In genomic region chr17:64339516-64340475, GRCh38 we compare ENCODE assay signal across 25 cellular contexts. TPM values are rescaled to one million over a fixed set of nuclear protein-coding genes. Genes with fewer than 3 reads are reported as not detected.
A peak's percentile ranks its signal among the peaks of the same experiment; 100 is the strongest.
DNase-seq lines count a peak whose midpoint lies in the region; ATAC-seq and TF ChIP-seq lines count a peak whose summit lies in the region.
"Had no signal": no experiment of that assay in that cellular context is flagged by ENCODE, and none has a peak within 500 bp of the region (broad histone marks: within the 10 kb centered on the region; RNA-seq: fewer than 3 reads in every experiment).

No MANE protein-coding gene starts in this region.

- H3K4me1 Mint-ChIP-seq in neural progenitor cell = peaks cover 16% of the 10 kb centered on the region

- no peak overlapping the region for H3K4me3 ChIP-seq in left ventricle myocardium inferior
- H3K4me3 ChIP-seq in heart right ventricle = no peak overlapping the region
- no peak overlapping the region for H3K4me3 ChIP-seq in esophagus squamous epithelium
- no peak overlapping the region for H3K4me3 ChIP-seq in neural progenitor cell
- H3K4me3 ChIP-seq in vagina = no peak overlapping the region
- H3K4me3 ChIP-seq in body of pancreas = no peak overlapping the region
- H3K4me3 ChIP-seq: BLaER1, cardiac muscle cell had no signal

- no peak overlapping the region for H3K4me3 Mint-ChIP-seq in neural progenitor cell
- H3K4me3 Mint-ChIP-seq: activated T-cell treated with anti-CD3 and anti-CD28 coated beads, Interleukin-2, amount 50 U/mL, for 24 hours; naive B cell; stimulated activated naive CD8-positive, alpha-beta T cell treated with anti-CD3 and anti-CD28 coated beads, Interleukin-15, amount 100 ng/mL, for 72 hours; T-helper 17 cell; type B pancreatic cell had no signal

- peaks cover 22% of the 10 kb centered on the region for H3K27me3 Mint-ChIP-seq in neural progenitor cell (ENCODE audit: insufficient read depth, low read depth)
- H3K27me3 Mint-ChIP-seq: activated T-cell treated with anti-CD3 and anti-CD28 coated beads, Interleukin-2, amount 50 U/mL, for 24 hours; naive B cell; stimulated activated naive CD8-positive, alpha-beta T cell treated with anti-CD3 and anti-CD28 coated beads, Interleukin-15, amount 100 ng/mL, for 72 hours; T-helper 17 cell had no signal

- no peaks in the 10 kb centered on the region for H3K79me2 ChIP-seq in neural progenitor cell (ENCODE audit: low read depth)

- no peak overlapping the region for H3K27ac Mint-ChIP-seq in neural progenitor cell
- H3K27ac Mint-ChIP-seq: T-helper 17 cell, type B pancreatic cell had no signal

- 80 to 85% methylated on average over 10 of the region's 10 CpGs for WGBS in heart right ventricle, 2 donors
- WGBS in esophagus squamous epithelium, 2 donors = 71 to 74% methylated on average over 8 to 10 of the region's 10 CpGs
- 82 to 83% methylated on average over 10 of the region's 10 CpGs for WGBS in body of pancreas, 2 donors

- ATAC-seq in heart right ventricle = no peak
- no peak for ATAC-seq in GM21526 (IDR thresholded peaks at IDR 0.05; ENCODE audit: low FRiP score, unreplicated experiment)
- ATAC-seq in body of pancreas = no peak
- ATAC-seq: stimulated activated naive CD8-positive, alpha-beta T cell treated with anti-CD3 and anti-CD28 coated beads, Interleukin-15, amount 100 ng/mL, for 72 hours; T-helper 17 cell had no signal

- TF ChIP-seq CTCF in left ventricle myocardium inferior (IDR thresholded peaks at IDR 0.05; ENCODE audit: borderline replicate concordance) (no peak), heart right ventricle (IDR thresholded peaks at IDR 0.05) (no peak), esophagus squamous epithelium (IDR thresholded peaks at IDR 0.05) (no peak), neural progenitor cell (IDR thresholded peaks at IDR 0.05) (no peak), vagina (IDR thresholded peaks at IDR 0.05) (no peak), body of pancreas (IDR thresholded peaks at IDR 0.05) (no peak)

- no peaks in the 10 kb centered on the region for H4K20me1 ChIP-seq in neural progenitor cell (ENCODE audit: low read depth)
- H4K20me1 ChIP-seq: BLaER1 had no signal

- TF ChIP-seq POLR2A in esophagus squamous epithelium (IDR thresholded peaks at IDR 0.05) (no peak), vagina (IDR thresholded peaks at IDR 0.05) (no peak), body of pancreas (IDR thresholded peaks at IDR 0.05) (no peak)

- no peak overlapping the region for H3K9ac ChIP-seq in neural progenitor cell
- H3K9ac ChIP-seq: BLaER1 had no signal

- H3K27ac ChIP-seq in left ventricle myocardium inferior (replicated peaks) (peak overlapping the region; percentile 84), heart right ventricle (peak overlapping the region in 5 of 10 donors; percentile 15 to 95 (median 47)), esophagus squamous epithelium (peak overlapping the region in 3 of 4 donors; percentile 6 to 47 (median 29)), neural progenitor cell (no peak overlapping the region), vagina (peak overlapping the region; percentile 31), body of pancreas (no peak overlapping the region)
- H3K27ac ChIP-seq: BLaER1, cardiac muscle cell had no signal

- H3K36me3 Mint-ChIP-seq in neural progenitor cell = no peaks in the 10 kb centered on the region
- H3K36me3 Mint-ChIP-seq: type B pancreatic cell had no signal

- DNase-seq in left ventricle myocardium inferior = no peak
- no peak for DNase-seq in heart right ventricle
- DNase-seq in esophagus squamous epithelium (lab: John Stamatoyannopoulos, UW) = no peak
- DNase-seq in neural progenitor cell (ENCODE audit: low spot score) = no peak
- no peak for DNase-seq in vagina (ENCODE audit: extremely low spot score in 2 of 2)
- no peak for DNase-seq in NCI-H446 (lab: John Stamatoyannopoulos, UW)
- no peak for DNase-seq in body of pancreas
- DNase-seq: activated CD4-positive, alpha-beta T cell treated with anti-CD3 and anti-CD28 coated beads for 48 hours; activated naive CD4-positive, alpha-beta T cell; activated T-cell treated with anti-CD3 and anti-CD28 coated beads, Interleukin-2, amount 50 U/mL, for 24 hours; amygdala; glutamatergic neuron; KBM-7; naive B cell; NCI-H1694; NCI-H524; NK-92 treated with Interleukin-12 subunit alpha and Interleukin-12 subunit beta, amount 100 ng/mL, for 24 hours; right cardiac atrium; stimulated activated naive CD8-positive, alpha-beta T cell treated with anti-CD3 and anti-CD28 coated beads, Interleukin-15, amount 100 ng/mL, for 72 hours; T-helper 17 cell had no signal

- H3K9me3 ChIP-seq in left ventricle myocardium inferior (replicated peaks) (no peaks in the 10 kb centered on the region), heart right ventricle (no peaks in the 10 kb centered on the region), esophagus squamous epithelium (no peaks in the 10 kb centered on the region), neural progenitor cell (ENCODE audit: low read depth) (no peaks in the 10 kb centered on the region), vagina (no peaks in the 10 kb centered on the region), body of pancreas (no peaks in the 10 kb centered on the region)
- H3K9me3 ChIP-seq: BLaER1 had no signal

- H3K4me1 ChIP-seq in left ventricle myocardium inferior (peaks cover 100% of the 10 kb centered on the region), heart right ventricle (peaks cover 6 to 98% (median 55%) of the 10 kb centered on the region in 9 donors), esophagus squamous epithelium (peaks cover 15 to 53% (median 33%) of the 10 kb centered on the region in 3 donors), neural progenitor cell (peaks cover 19% of the 10 kb centered on the region), vagina (peaks cover 62% of the 10 kb centered on the region), body of pancreas (peaks cover 17% of the 10 kb centered on the region)

- peaks cover 17% of the 10 kb centered on the region for H3F3A ChIP-seq in neural progenitor cell (ENCODE audit: low read depth)

- H3K27me3 ChIP-seq in left ventricle myocardium inferior (ENCODE audit: low read depth) (no peaks in the 10 kb centered on the region), heart right ventricle (no peaks in the 10 kb centered on the region), esophagus squamous epithelium (no peaks in the 10 kb centered on the region), neural progenitor cell (no peaks in the 10 kb centered on the region), vagina (no peaks in the 10 kb centered on the region), body of pancreas (no peaks in the 10 kb centered on the region)
- H3K27me3 ChIP-seq: BLaER1, cardiac muscle cell had no signal

- H3K4me2 ChIP-seq in neural progenitor cell = no peak overlapping the region
- H3K4me2 ChIP-seq: BLaER1 had no signal

- peak overlapping the region; percentile 12 for H2AFZ ChIP-seq in neural progenitor cell (replicated peaks)

- intact Hi-C loops in left ventricle myocardium inferior (cut with micrococcal nuclease) (no loop called here), heart right ventricle (cut with DNase I) (loop anchor here in 1 of 10 donors (10.0 kb wide), 1 partner anchor 55 kb away; the partner anchor contains the start of gene PECAM1), esophagus squamous epithelium (cut with DNase I) (no loop called here), vagina (cut with DNase I) (no loop called here), body of pancreas (cut with DNase I) (no loop called here)

- no peaks in the 10 kb centered on the region for H3K9me3 Mint-ChIP-seq in neural progenitor cell
- H3K9me3 Mint-ChIP-seq: activated T-cell treated with anti-CD3 and anti-CD28 coated beads, Interleukin-2, amount 50 U/mL, for 24 hours; naive B cell; stimulated activated naive CD8-positive, alpha-beta T cell treated with anti-CD3 and anti-CD28 coated beads, Interleukin-15, amount 100 ng/mL, for 72 hours; type B pancreatic cell had no signal

- H3K36me3 ChIP-seq in left ventricle myocardium inferior (peaks cover 29% of the 10 kb centered on the region), heart right ventricle (peaks cover 0 to 77% (median 0%) of the 10 kb centered on the region in 9 donors), esophagus squamous epithelium (peaks cover 0 to 7% (median 0%) of the 10 kb centered on the region in 3 donors), neural progenitor cell (no peaks in the 10 kb centered on the region), vagina (no peaks in the 10 kb centered on the region), body of pancreas (replicated peaks in 1 of 2; ENCODE audit: insufficient read depth in 1 of 2, low read depth in 2 of 2) (no peaks in the 10 kb centered on the region)
- H3K36me3 ChIP-seq: BLaER1, cardiac muscle cell had no signal

RNA-seq across cellular contexts. Expression of gene PECAM1, which starts 50.9 kb away (rescaled TPM):
- total RNA-seq in left ventricle myocardium inferior = 106 TPM
- total RNA-seq in heart right ventricle = 100 to 1,000 TPM in 5 of 10 donors, 10 to 100 TPM in 5; 70.3 to 187 (median 105) TPM
- 10 to 100 TPM; 31.7 to 66.5 TPM for polyA plus RNA-seq in heart right ventricle
- 10 to 100 TPM in 3 of 4 donors, 1 to 10 TPM in 1; 9.4 to 71.4 (median 34.3) TPM for total RNA-seq in esophagus squamous epithelium
- total RNA-seq in neural progenitor cell (ENCODE audit: low replicate concordance) = not detected in 2 replicates
- 94.0 TPM for total RNA-seq in vagina
- total RNA-seq in body of pancreas = 10 to 100 TPM; 12.5 to 45.4 TPM
- total RNA-seq: osteocyte had no signal
- polyA plus RNA-seq: cardiac muscle cell had no signal

Comparison
In these comparisons a context has a peak if more than half of its experiments do, and no peak if none do; other contexts are left out.
1. H3K27ac ChIP-seq: peak in left ventricle myocardium inferior (single experiment), esophagus squamous epithelium (3 of 4) and vagina (single experiment); none in neural progenitor cell (single experiment) and body of pancreas (0 of 4).